ENCODE assay signal across 8 cellular contexts in genomic region chr19:17859533-17860330, GRCh38. TPM values are rescaled to one million over a fixed set of nuclear protein-coding genes. Genes with fewer than 3 reads are reported as not detected.
A peak's percentile ranks its signal among the peaks of the same experiment; 100 is the strongest.
DNase-seq lines count a peak whose midpoint lies in the region; ATAC-seq, FAIRE-seq and TF ChIP-seq lines count a peak whose summit lies in the region.

Gene RPL18A, plus strand, starts transcription at chr19:17859910. Its CDS starts 47 bp downstream, at chr19:17859957.

- DNase-seq in AG20443 (ENCODE audit: low spot score) (peak; percentile 98), NCI-H446 treated with DMSO at 0.1 percent for 48 hours (lab: John Stamatoyannopoulos, UW) (peak; percentile 99), cerebellum (ENCODE audit: low spot score) (peak; percentile 99), keratinocyte (ENCODE audit: low read depth, low spot score) (peak; percentile 100)
- DNase-seq in activated CD4-positive, CD25-positive, alpha-beta regulatory T cell treated with anti-CD3 and anti-CD28 coated beads, Interleukin-2, amount 50 U/mL, for 72 hours: peak; percentile 94
- DNase-seq in stimulated activated CD4-positive, alpha-beta T cell treated with anti-CD3 and anti-CD28 coated beads, Interleukin-15, amount 100 ng/mL, for 24 hours: peak; percentile 99

- H4K20me1 ChIP-seq in keratinocyte (ENCODE audit: control insufficient read depth, extremely low read depth, insufficient read depth, low read length): peaks cover 27% of the 10 kb centered on the region

- dilution Hi-C loops in keratinocyte (cut with MboI; ENCODE audit: extremely low pct_ligation_motif_present, low sequenced_read_pairs): no loop called here

- peaks cover 34 to 43% of the 10 kb centered on the region in 2 experiments for H3K36me3 ChIP-seq in keratinocyte (ENCODE audit: control insufficient read depth in 2 of 2, extremely low read depth in 1 of 2, insufficient read depth in 2 of 2, low read length in 2 of 2)

- peak within 1 kb of the TSS; percentile 100 for H3K9ac ChIP-seq in keratinocyte (ENCODE audit: control insufficient read depth, extremely low read depth, insufficient read depth, low read length)

- H3K27ac ChIP-seq in keratinocyte (ENCODE audit: control insufficient read depth, insufficient read depth, low read length): peak within 1 kb of the TSS; percentile 93

- H3K9me3 ChIP-seq in keratinocyte (ENCODE audit: control insufficient read depth, low read depth, low read length): no peaks in the 10 kb centered on the region

- H2AFZ ChIP-seq in keratinocyte (ENCODE audit: control insufficient read depth, low read length): peak within 1 kb of the TSS; percentile 86

- H3K4me2 ChIP-seq in keratinocyte (ENCODE audit: control insufficient read depth, extremely low read depth, insufficient read depth, low read depth, low read length): peak within 1 kb of the TSS; percentile 88

- no peaks in the 10 kb centered on the region for H3K9me1 ChIP-seq in keratinocyte (ENCODE audit: control insufficient read depth, extremely low read depth, insufficient read depth, low read length)

- H3K4me1 ChIP-seq in keratinocyte (ENCODE audit: control insufficient read depth, extremely low read depth, insufficient read depth, low read length): peaks cover 14% of the 10 kb centered on the region

- peak; percentile 87 for FAIRE-seq in keratinocyte (lab: Jason Lieb, UNC)

- peak within 1 kb of the TSS; percentile 89 to 100 (median 99) for H3K4me3 ChIP-seq in keratinocyte (ENCODE audit: control insufficient read depth in 2 of 3, extremely low read depth in 1 of 3, insufficient read depth in 2 of 3, low read depth in 1 of 3, low read length in 3 of 3)

- TF ChIP-seq CTCF in keratinocyte (optimal IDR thresholded peaks at IDR 0.05 in 1 of 3, IDR thresholded peaks at IDR 0.05 in 1 of 3, conservative IDR thresholded peaks at IDR 0.05 in 1 of 3; ENCODE audit: extremely low read depth in 1 of 3, insufficient read depth in 2 of 3, low read length in 3 of 3): peak; percentile 92 to 96 (median 94)

- no peaks in the 10 kb centered on the region for H3K27me3 ChIP-seq in keratinocyte (ENCODE audit: control insufficient read depth, extremely low read depth, insufficient read depth, low read length)

- peaks cover 33% of the 10 kb centered on the region for H3K79me2 ChIP-seq in keratinocyte (ENCODE audit: control insufficient read depth, insufficient read depth, low read length)

- peak; percentile 92 for ATAC-seq in GM19025 (IDR thresholded peaks at IDR 0.05; ENCODE audit: low read depth, unreplicated experiment)
- ATAC-seq in HG03354 (IDR thresholded peaks at IDR 0.05; ENCODE audit: poor library complexity, severe bottlenecking, unreplicated experiment): peak; percentile 92

RNA-seq across cellular contexts. Expression of gene RPL18A, which starts in this region (rescaled TPM):
- 486 TPM for total RNA-seq in cerebellum
- polyA plus RNA-seq in keratinocyte: 1,044 to 1,469 TPM (median 1,312 TPM) in 3 replicates
- polyA plus RNA-seq in keratinocyte (2011; ENCODE audit: low read depth): 287 TPM
- polyA plus RNA-seq in keratinocyte (2011; cell fraction: cytosol; rRNA removed): 1,056 and 2,301 TPM in 2 replicates
- polyA plus RNA-seq in keratinocyte (2011; cell fraction: nucleus; rRNA removed): 294 and 383 TPM in 2 replicates
- polyA plus RNA-seq in keratinocyte (2012; ENCODE audit: low replicate concordance): 2,077 and 3,022 TPM in 2 replicates
- 307 to 740 TPM (median 469 TPM) in 3 replicates for polyA minus RNA-seq in keratinocyte
- 2,199 TPM for polyA minus RNA-seq in keratinocyte (2011; cell fraction: cytosol; rRNA and poly(A)+ RNA removed)
- 167 and 172 TPM in 2 replicates for polyA minus RNA-seq in keratinocyte (2011; cell fraction: nucleus; rRNA and poly(A)+ RNA removed)

Comparison
In these comparisons a context has a peak if more than half of its experiments do, and no peak if none do; other contexts are left out.
1. Peak in every context shown above with its lines: DNase-seq, ATAC-seq, H3K4me3 ChIP-seq and H3K27ac ChIP-seq.